ENCODE assay signal across 8 cellular contexts in the genomic region with DNA sequence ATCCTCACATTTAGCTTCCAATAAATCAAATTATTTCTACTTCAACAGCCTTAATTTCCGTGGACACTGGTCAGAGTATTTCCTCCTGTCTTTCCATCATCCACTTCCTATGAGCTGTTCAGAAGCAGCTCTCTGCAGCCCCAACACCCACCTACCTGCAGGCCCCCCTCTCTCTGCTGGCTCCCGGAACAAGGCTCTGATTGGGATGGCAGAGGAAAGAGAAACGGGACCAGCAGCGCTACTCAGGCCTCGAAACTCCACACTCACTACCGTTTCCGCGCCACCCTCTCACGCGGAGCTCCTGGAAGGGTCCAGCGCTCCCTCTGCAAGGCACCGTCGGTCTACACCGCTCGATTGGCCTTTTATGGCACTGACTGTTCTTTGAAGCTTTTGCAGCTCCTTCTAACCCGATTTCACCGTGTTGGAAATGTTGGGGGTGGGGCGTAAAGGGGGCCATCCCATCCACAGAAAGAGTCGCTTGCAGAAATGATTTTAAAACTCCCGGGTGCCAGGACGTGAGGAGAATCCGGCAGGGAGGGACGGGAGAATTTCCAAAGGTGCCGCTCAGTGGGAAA. TPM values are rescaled to one million over a fixed set of nuclear protein-coding genes. Genes with fewer than 3 reads are reported as not detected.
DNase-seq lines count a peak whose midpoint lies in the region; ATAC-seq, FAIRE-seq and TF ChIP-seq lines count a peak whose summit lies in the region.

No MANE protein-coding gene starts in this region.

- TF ChIP-seq CTCF in astrocyte of the spinal cord (IDR thresholded peaks at IDR 0.05; ENCODE audit: low read depth, low read length) (no peak), kidney (IDR thresholded peaks at IDR 0.05; ENCODE audit: borderline replicate concordance, extremely low read depth, insufficient read depth) (no peak), D721Med (IDR thresholded peaks at IDR 0.05; ENCODE audit: insufficient read depth, missing control alignments) (no peak)

- no peaks in the 10 kb centered on the region for H3K9me3 ChIP-seq in kidney (ENCODE audit: control insufficient read depth in 1 of 2, low read length in 2 of 2)

- intact Hi-C loops in kidney (cut with DNase I): no loop called here

- H3K36me3 ChIP-seq in kidney (ENCODE audit: control insufficient read depth in 1 of 2, insufficient read depth in 2 of 2, low read length in 2 of 2): no peaks in the 10 kb centered on the region

- in situ Hi-C loops in astrocyte of the spinal cord (cut with HindIII; ENCODE audit: low sequenced_read_pairs): no loop called here

- FAIRE-seq in kidney (lab: Jason Lieb, UNC): no peak
- FAIRE-seq in D721Med (lab: Jason Lieb, UNC): no peak

- peak; percentile 11 for ATAC-seq in HG02623 (IDR thresholded peaks at IDR 0.05; ENCODE audit: unreplicated experiment)

- peak overlapping the region; percentile 88 for H3K4me3 ChIP-seq in astrocyte of the spinal cord (ENCODE audit: low read depth, low read length)
- H3K4me3 ChIP-seq in kidney (ENCODE audit: low read length in 2 of 2): peak overlapping the region; percentile 68 to 91

- peaks cover 14 to 22% of the 10 kb centered on the region in 2 donors for H3K4me1 ChIP-seq in kidney (ENCODE audit: control insufficient read depth in 1 of 2, insufficient read depth in 1 of 2, low read depth in 1 of 2, low read length in 2 of 2)

- peak overlapping the region; percentile 93 to 97 for H3K27ac ChIP-seq in kidney (ENCODE audit: low read depth in 2 of 2, low read length in 2 of 2)

- peak; percentile 69 for DNase-seq in activated CD8-positive, alpha-beta memory T cell treated with anti-CD3 and anti-CD28 coated beads, Interleukin-2, amount 50 U/mL, for 48 hours
- no peak for DNase-seq in activated CD8-positive, alpha-beta memory T cell treated with anti-CD3 and anti-CD28 coated beads for 24 hours
- DNase-seq in NCI-H146 treated with DMSO at 0.1 percent for 48 hours (lab: John Stamatoyannopoulos, UW; ENCODE audit: unreplicated experiment) (peak; percentile 54), astrocyte of the spinal cord (ENCODE audit: low read depth, low spot score) (no peak), kidney (peak; percentile 68), D721Med (ENCODE audit: insufficient read length, low spot score) (no peak)
- DNase-seq in stimulated activated naive CD4-positive, alpha-beta T cell treated with Interleukin-2 at 50 U/mL for 16 hours (lab: John Stamatoyannopoulos, UW): peak; percentile 40

- H3K9ac ChIP-seq in kidney (ENCODE audit: low read length in 2 of 2): peak overlapping the region; percentile 68 to 84

RNA-seq across cellular contexts. Expression of a gene that starts 0.4 kb away (rescaled TPM):
- 13.9 TPM for total RNA-seq in kidney
- polyA plus RNA-seq in kidney (ENCODE audit: insufficient read depth, low read depth, low replicate concordance): 5.3 TPM

Comparison
In these comparisons a context has a peak if more than half of its experiments do, and no peak if none do; other contexts are left out.
1. DNase-seq: peak in activated CD8-positive, alpha-beta memory T cell treated with anti-CD3 and anti-CD28 coated beads, Interleukin-2, amount 50 U/mL, for 48 hours (single experiment), NCI-H146 treated with DMSO at 0.1 percent for 48 hours (single experiment), kidney (single experiment) and stimulated activated naive CD4-positive, alpha-beta T cell treated with Interleukin-2 at 50 U/mL for 16 hours (single experiment); none in activated CD8-positive, alpha-beta memory T cell treated with anti-CD3 and anti-CD28 coated beads for 24 hours (single experiment), astrocyte of the spinal cord (single experiment) and D721Med (single experiment).